ENCODE assay signal across 20 cellular contexts in the genomic region with DNA sequence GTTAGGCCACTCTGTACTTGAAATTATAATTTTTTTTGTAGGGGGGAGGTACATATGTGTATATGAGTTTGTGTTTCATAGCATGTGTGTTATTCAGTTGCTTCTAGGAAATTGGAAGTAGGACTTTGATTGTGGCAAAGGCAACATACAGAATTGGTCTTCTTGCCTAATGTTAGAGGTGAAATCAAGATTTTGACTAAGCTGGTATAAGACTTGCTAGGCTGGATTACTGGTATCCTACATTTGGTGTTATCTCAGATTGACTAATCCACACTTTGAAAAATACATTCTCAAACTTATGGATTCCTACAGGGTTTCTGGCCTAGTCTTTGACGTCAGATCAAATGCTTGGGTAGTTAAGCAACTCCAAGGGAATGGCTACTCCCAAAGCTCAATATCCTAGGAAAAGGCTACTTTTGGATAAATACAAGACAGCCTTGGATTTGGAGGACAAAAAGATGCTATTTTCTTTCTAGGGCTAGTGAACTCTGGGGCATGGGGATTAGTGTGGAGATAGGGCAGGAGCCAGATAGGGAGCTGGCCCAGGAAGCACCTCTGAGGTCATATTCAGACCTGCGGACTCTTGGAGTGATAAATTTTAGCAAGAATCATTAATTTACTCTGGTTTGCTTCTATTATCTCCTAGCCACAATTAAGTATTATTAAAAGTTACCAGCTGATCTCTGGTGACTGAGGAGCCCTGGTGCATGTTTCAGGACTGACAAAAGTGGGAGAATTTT.
DNase-seq lines count a peak whose midpoint lies in the region; ATAC-seq and TF ChIP-seq lines count a peak whose summit lies in the region.
"Had no signal": no experiment of that assay in that cellular context is flagged by ENCODE, and none has a peak within 500 bp of the region (broad histone marks: within the 10 kb centered on the region; RNA-seq: fewer than 3 reads in every experiment).

No MANE protein-coding gene starts in this region.

- DNase-seq in ELF-1 (ENCODE audit: low read depth, low spot score): peak; percentile 12
- DNase-seq in adipocyte (ENCODE audit: low read depth): no peak
- DNase-seq in left ventricle myocardium inferior: no peak
- no peak for DNase-seq in hippocampal formation (lab: John Stamatoyannopoulos, UW)
- no peak for DNase-seq in NOMO-1 (lab: John Stamatoyannopoulos, UW; ENCODE audit: unreplicated experiment in 2 of 2)
- DNase-seq in cerebellar cortex (ENCODE audit: low spot score): no peak
- DNase-seq: activated effector memory CD4-positive, alpha-beta T cell treated with anti-CD3 and anti-CD28 coated beads, Interleukin-2, amount 50 U/mL, for 16 hours; amniotic stem cell; CD4-positive, alpha-beta T cell; DMS53; effector memory CD4-positive, alpha-beta T cell; NCI-H1092 treated with DMSO at 0.1 percent for 48 hours; NCI-H524 treated with DMSO at 0.1 percent for 48 hours; pancreas; SJCRH30; stimulated activated CD4-positive, alpha-beta T cell treated with anti-CD3 and anti-CD28 coated beads, Interleukin-4, amount 100 ng/mL, for 24 hours; T-helper 17 cell had no signal

- H3K9me3 ChIP-seq in adipocyte (ENCODE audit: control insufficient read depth, low read length): no peaks in the 10 kb centered on the region
- no peaks in the 10 kb centered on the region for H3K9me3 ChIP-seq in left ventricle myocardium inferior (replicated peaks)
- H3K9me3 ChIP-seq: pancreas, SJCRH30, transverse colon had no signal

- TF ChIP-seq CTCF in left ventricle myocardium inferior (IDR thresholded peaks at IDR 0.05; ENCODE audit: borderline replicate concordance): no peak

- H3K27me3 ChIP-seq in adipocyte (replicated peaks; ENCODE audit: control insufficient read depth, insufficient read depth, low read length) (no peaks in the 10 kb centered on the region), left ventricle myocardium inferior (ENCODE audit: low read depth) (no peaks in the 10 kb centered on the region)
- H3K27me3 ChIP-seq: pancreas, SJCRH30, transverse colon had no signal

- H3K9ac ChIP-seq in adipocyte (ENCODE audit: low read length): peak overlapping the region; percentile 66

- H3K36me3 ChIP-seq in adipocyte (ENCODE audit: control insufficient read depth, insufficient read depth, low read length, severe bottlenecking): no peaks in the 10 kb centered on the region
- H3K36me3 ChIP-seq in left ventricle myocardium inferior: no peaks in the 10 kb centered on the region
- H3K36me3 ChIP-seq: pancreas, SJCRH30, transverse colon had no signal

- H3K4me1 ChIP-seq in adipocyte (ENCODE audit: control insufficient read depth, insufficient read depth, low read length): peaks cover 51% of the 10 kb centered on the region
- peaks cover 4% of the 10 kb centered on the region for H3K4me1 ChIP-seq in left ventricle myocardium inferior
- H3K4me1 ChIP-seq: pancreas, SJCRH30, transverse colon had no signal

- intact Hi-C loops in left ventricle myocardium inferior (cut with micrococcal nuclease): no loop called here

- ATAC-seq in GM21529 (IDR thresholded peaks at IDR 0.05; ENCODE audit: unreplicated experiment): no peak
- ATAC-seq: T-helper 17 cell had no signal

- peak overlapping the region; percentile 58 for H3K27ac ChIP-seq in left ventricle myocardium inferior (replicated peaks)
- H3K27ac ChIP-seq in skin epidermis: peak overlapping the region in 14 of 21 experiments; percentile 21 to 88 (median 60)
- H3K27ac ChIP-seq: pancreas, SJCRH30 had no signal

- no peak overlapping the region for H3K4me3 ChIP-seq in adipocyte (ENCODE audit: low read length)
- no peak overlapping the region for H3K4me3 ChIP-seq in left ventricle myocardium inferior
- H3K4me3 ChIP-seq in skin epidermis: no peak overlapping the region
- H3K4me3 ChIP-seq: pancreas, SJCRH30, transverse colon had no signal
